In the genomic region with DNA sequence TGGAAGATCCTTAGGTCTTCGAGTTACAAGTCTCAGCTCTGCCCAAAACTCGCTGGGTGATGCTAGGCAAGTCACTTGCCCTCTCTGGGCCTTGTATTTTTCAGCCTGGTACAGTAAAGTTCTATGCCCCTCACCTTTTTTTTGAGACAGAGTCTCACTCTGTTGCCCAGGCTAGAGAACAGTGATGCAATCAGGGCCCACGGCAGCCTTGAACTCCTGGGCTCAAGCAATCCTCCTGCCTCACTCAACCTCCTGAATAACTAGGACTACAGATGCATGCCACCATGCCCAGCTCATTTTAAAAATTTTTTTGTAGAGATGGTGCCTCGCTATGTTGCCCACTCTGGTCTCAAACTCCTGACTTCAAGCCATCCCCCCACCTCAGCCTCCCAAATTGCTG, we compare ENCODE assay signal across 1 cellular context.
TF ChIP-seq lines count a peak whose summit lies in the region.

No MANE protein-coding gene starts in this region.

TF ChIP-seq in K562, 482 proteins besides CTCF, POLR2A, EP300 and RAD21:
- TF ChIP-seq ZNF778 (CRISPR knock-in tag; IDR thresholded peaks at IDR 0.05) (no peak), NR4A1 (CRISPR knock-in tag; IDR thresholded peaks at IDR 0.05) (no peak), NR4A1 (tag; IDR thresholded peaks at IDR 0.05) (no peak), BCOR (IDR thresholded peaks at IDR 0.05) (0 out of 2 replicates have a peak, but pooled peaks have one; percentile 18), NR2F6 (CRISPR knock-in tag; IDR thresholded peaks at IDR 0.05) (no peak)
- TF ChIP-seq, protein P1, sequence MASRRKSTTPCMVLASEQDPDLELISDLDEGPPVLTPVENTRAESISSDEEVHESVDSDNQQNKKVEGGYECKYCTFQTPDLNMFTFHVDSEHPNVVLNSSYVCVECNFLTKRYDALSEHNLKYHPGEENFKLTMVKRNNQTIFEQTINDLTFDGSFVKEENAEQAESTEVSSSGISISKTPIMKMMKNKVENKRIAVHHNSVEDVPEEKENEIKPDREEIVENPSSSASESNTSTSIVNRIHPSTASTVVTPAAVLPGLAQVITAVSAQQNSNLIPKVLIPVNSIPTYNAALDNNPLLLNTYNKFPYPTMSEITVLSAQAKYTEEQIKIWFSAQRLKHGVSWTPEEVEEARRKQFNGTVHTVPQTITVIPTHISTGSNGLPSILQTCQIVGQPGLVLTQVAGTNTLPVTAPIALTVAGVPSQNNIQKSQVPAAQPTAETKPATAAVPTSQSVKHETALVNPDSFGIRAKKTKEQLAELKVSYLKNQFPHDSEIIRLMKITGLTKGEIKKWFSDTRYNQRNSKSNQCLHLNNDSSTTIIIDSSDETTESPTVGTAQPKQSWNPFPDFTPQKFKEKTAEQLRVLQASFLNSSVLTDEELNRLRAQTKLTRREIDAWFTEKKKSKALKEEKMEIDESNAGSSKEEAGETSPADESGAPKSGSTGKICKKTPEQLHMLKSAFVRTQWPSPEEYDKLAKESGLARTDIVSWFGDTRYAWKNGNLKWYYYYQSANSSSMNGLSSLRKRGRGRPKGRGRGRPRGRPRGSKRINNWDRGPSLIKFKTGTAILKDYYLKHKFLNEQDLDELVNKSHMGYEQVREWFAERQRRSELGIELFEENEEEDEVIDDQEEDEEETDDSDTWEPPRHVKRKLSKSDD (conservative IDR thresholded peaks at IDR 0.05; ENCODE audit: low read length) = no peak
- TF ChIP-seq, protein P2, sequence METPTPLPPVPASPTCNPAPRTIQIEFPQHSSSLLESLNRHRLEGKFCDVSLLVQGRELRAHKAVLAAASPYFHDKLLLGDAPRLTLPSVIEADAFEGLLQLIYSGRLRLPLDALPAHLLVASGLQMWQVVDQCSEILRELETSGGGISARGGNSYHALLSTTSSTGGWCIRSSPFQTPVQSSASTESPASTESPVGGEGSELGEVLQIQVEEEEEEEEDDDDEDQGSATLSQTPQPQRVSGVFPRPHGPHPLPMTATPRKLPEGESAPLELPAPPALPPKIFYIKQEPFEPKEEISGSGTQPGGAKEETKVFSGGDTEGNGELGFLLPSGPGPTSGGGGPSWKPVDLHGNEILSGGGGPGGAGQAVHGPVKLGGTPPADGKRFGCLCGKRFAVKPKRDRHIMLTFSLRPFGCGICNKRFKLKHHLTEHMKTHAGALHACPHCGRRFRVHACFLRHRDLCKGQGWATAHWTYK (CRISPR knock-in tag; IDR thresholded peaks at IDR 0.05) = no peak
